ENCODE assay signal across 9 cellular contexts in the genomic region with DNA sequence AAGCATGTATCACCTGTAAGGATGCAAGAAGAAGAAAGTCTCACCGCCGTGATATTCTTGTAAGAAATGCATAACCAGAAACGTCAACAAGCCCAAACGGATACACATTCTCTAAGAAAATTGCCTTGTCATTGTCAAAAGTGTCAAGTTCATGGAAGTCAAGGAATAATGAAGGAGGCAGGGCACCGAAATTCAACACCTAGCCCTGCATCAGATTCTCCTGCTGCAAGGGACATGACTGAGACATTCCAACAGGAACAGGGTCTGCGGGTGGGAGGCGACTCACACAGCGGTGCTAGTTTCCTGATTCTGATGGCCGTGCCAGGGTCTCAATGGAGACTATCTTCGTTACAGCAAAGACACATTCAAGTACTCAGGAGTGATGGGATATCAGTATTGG. TPM values are rescaled to one million over a fixed set of nuclear protein-coding genes. Genes with fewer than 3 reads are reported as not detected.
DNase-seq lines count a peak whose midpoint lies in the region; ATAC-seq and TF ChIP-seq lines count a peak whose summit lies in the region.
"Had no signal": no experiment of that assay in that cellular context is flagged by ENCODE, and none has a peak within 500 bp of the region (broad histone marks: within the 10 kb centered on the region; RNA-seq: fewer than 3 reads in every experiment).

No MANE protein-coding gene starts in this region.

- peaks cover 80 to 93% (median 85%) of the 10 kb centered on the region in 4 donors for H3K4me1 ChIP-seq in esophagus muscularis mucosa
- peaks cover 88% of the 10 kb centered on the region for H3K4me1 ChIP-seq in psoas muscle

- TF ChIP-seq EP300 in Ishikawa (IDR thresholded peaks at IDR 0.05; ENCODE audit: borderline replicate concordance) (no peak), esophagus muscularis mucosa (IDR thresholded peaks at IDR 0.05) (no peak)

- TF ChIP-seq RAD21 in Ishikawa (IDR thresholded peaks at IDR 0.05; ENCODE audit: low read depth), result no peak

- intact Hi-C loops in esophagus muscularis mucosa (cut with DNase I) (no loop called here), psoas muscle (cut with DNase I) (no loop called here)

- 74% methylated on average over 10 of the region's 10 CpGs for WGBS in esophagus muscularis mucosa
- 29 to 59% (median 49%) methylated on average over 10 of the region's 10 CpGs for WGBS in psoas muscle, 3 donors

- no peak overlapping the region for H3K4me3 ChIP-seq in esophagus muscularis mucosa
- H3K4me3 ChIP-seq in psoas muscle, result peak overlapping the region; percentile 65

- H3K36me3 ChIP-seq in esophagus muscularis mucosa, result peaks cover 0 to 7% (median 5%) of the 10 kb centered on the region in 4 donors
- H3K36me3 ChIP-seq in psoas muscle (ENCODE audit: insufficient read depth in 1 of 2, low read depth in 1 of 2), result peaks cover 0 to 8% of the 10 kb centered on the region in 2 donors

- no peak for TF ChIP-seq POLR2A in esophagus muscularis mucosa (IDR thresholded peaks at IDR 0.05; ENCODE audit: low read depth)

- TF ChIP-seq CTCF in esophagus muscularis mucosa (IDR thresholded peaks at IDR 0.05), result no peak
- TF ChIP-seq CTCF in psoas muscle (IDR thresholded peaks at IDR 0.05), result no peak

- DNase-seq in ELF-1 (ENCODE audit: low read depth, low spot score) (peak; percentile 34), esophagus muscularis mucosa (ENCODE audit: extremely low spot score) (no peak), psoas muscle (no peak), GDM1 (lab: John Stamatoyannopoulos, UW) (no peak), COLO829 (ENCODE audit: low spot score) (no peak)
- DNase-seq: DMS 273 treated with DMSO at 0.1 percent for 48 hours, NCI-H1092 treated with DMSO at 0.1 percent for 48 hours had no signal

- H3K9me3 ChIP-seq in esophagus muscularis mucosa (no peaks in the 10 kb centered on the region), psoas muscle (no peaks in the 10 kb centered on the region)

- ATAC-seq in psoas muscle (peak in 1 of 4 donors; percentile 18), HG03439 (IDR thresholded peaks at IDR 0.05; ENCODE audit: unreplicated experiment) (no peak)

- no peaks in the 10 kb centered on the region for H3K27me3 ChIP-seq in esophagus muscularis mucosa
- H3K27me3 ChIP-seq in psoas muscle (ENCODE audit: insufficient read depth in 3 of 3, low read length in 2 of 3), result no peaks in the 10 kb centered on the region

- peak overlapping the region in 3 of 4 donors; percentile 24 to 83 (median 77) for H3K27ac ChIP-seq in esophagus muscularis mucosa (replicated peaks in 1 of 4)
- peak overlapping the region; percentile 81 for H3K27ac ChIP-seq in psoas muscle

TF ChIP-seq in Ishikawa, 13 proteins besides CTCF, POLR2A, EP300 and RAD21:
- TF ChIP-seq TEAD4 (IDR thresholded peaks at IDR 0.05), result peak; percentile 22; the same call in 1 of the 2 replicates
- TF ChIP-seq ZBTB7A (IDR thresholded peaks at IDR 0.05; ENCODE audit: low read depth), result peak; percentile 47; the same call in 1 of the 2 replicates
- TF ChIP-seq TAF1 (IDR thresholded peaks at IDR 0.05; ENCODE audit: low read depth), result no peak
TF ChIP-seq in Ishikawa: peak in this region for 2.

RNA-seq across cellular contexts. Expression of gene IRF2, which starts 26.7 kb away (rescaled TPM):
- total RNA-seq in esophagus muscularis mucosa (10 to 100 TPM; 32.3 to 50.1 (median 36.4) TPM), psoas muscle (10 to 100 TPM; 14.6 to 23.4 (median 16.3) TPM)
- 10 to 100 TPM in 2 of 3 donors, 1 to 10 TPM in 1; 6.7 to 28.9 (median 21.1) TPM for polyA plus RNA-seq in psoas muscle
